ENCODE assay signal across 7 cellular contexts in the genomic region with DNA sequence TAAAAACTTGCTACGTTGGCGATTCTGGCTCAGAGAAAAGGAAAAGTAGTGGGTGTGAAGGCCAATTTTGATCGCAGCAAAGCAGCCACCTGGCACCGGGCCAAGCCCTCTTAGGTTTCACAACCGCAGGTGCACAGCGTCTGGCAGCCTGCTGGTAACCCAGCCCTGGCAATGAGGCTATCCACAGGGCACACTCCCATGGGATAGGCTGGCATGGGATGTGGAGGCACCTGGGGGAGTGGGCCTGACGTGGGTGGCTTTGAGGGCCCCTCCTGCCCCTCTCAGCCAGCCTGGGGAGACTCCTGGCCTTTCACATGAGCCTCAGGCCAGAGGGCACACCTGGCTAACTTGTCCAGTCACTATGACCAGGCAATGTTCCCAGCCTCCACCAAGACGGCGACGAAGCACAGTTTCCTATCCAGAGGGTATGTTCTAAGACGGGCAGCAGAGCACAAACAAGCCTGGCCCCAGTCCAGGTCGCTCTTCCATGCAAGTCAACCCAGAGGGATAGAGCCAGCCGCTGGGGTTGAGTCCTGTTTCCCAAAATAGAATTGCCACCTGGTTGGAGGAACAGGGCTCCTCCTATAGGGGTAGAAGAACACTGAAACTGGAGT. TPM values are rescaled to one million over a fixed set of nuclear protein-coding genes. Genes with fewer than 3 reads are reported as not detected.
A peak's percentile ranks its signal among the peaks of the same experiment; 100 is the strongest.
DNase-seq lines count a peak whose midpoint lies in the region; ATAC-seq and TF ChIP-seq lines count a peak whose summit lies in the region.

No MANE protein-coding gene starts in this region.

- peak; percentile 57 for DNase-seq in Jurkat, Clone E6-1 (ENCODE audit: low read depth, low spot score)
- no peak for DNase-seq in Panc1 (ENCODE audit: low read depth, low spot score)
- DNase-seq in stimulated activated CD4-positive, alpha-beta T cell treated with anti-CD3 and anti-CD28 coated beads, Interleukin-12 subunit alpha, Interleukin-12 subunit beta, amount 100 ng/mL, for 4 hours: peak; percentile 12
- DNase-seq in UCSD-AML1 (lab: John Stamatoyannopoulos, UW; ENCODE audit: unreplicated experiment): no peak
- no peak for DNase-seq in HuH-7 (ENCODE audit: low spot score)

- in situ Hi-C loops in Panc1 (cut with HindIII; ENCODE audit: low pct_unique_long_range_greater_than_20kb, low sequenced_read_pairs): no loop called here

- CTCF ChIA-PET in Panc1 (lab: Charles Lee): no interaction called here

- no peaks in the 10 kb centered on the region for H3K36me3 ChIP-seq in Panc1 (ENCODE audit: control insufficient read depth, insufficient read depth, low read length)
- peaks cover 4 to 22% of the 10 kb centered on the region in 2 donors for H3K36me3 ChIP-seq in duodenal mucosa (ENCODE audit: control insufficient read depth in 1 of 2, insufficient read depth in 2 of 2, low read length in 2 of 2)

- H3K4me3 ChIP-seq in Jurkat, Clone E6-1 (ENCODE audit: low read length): no peak overlapping the region
- H3K4me3 ChIP-seq in Panc1 (ENCODE audit: low read depth in 2 of 2, low read length in 2 of 2) (no peak overlapping the region), duodenal mucosa (ENCODE audit: low read depth in 1 of 2, low read length in 2 of 2) (peak overlapping the region; percentile 28 to 38)

- no TSS peak for BruUV-seq in Panc1 (replicated peaks; lab: Mats Ljungman, UMichigan)

- intact Hi-C loops in Panc1 (cut with micrococcal nuclease; ENCODE audit: unreplicated experiment): no loop called here

- H3K4me1 ChIP-seq in Panc1 (ENCODE audit: control insufficient read depth, insufficient read depth, low read length) (peaks cover 16% of the 10 kb centered on the region; the same call in 1 of the 2 replicates), duodenal mucosa (ENCODE audit: control insufficient read depth in 1 of 2, insufficient read depth in 2 of 2, low read length in 2 of 2) (peaks cover 32 to 34% of the 10 kb centered on the region in 2 donors)

- POLR2A ChIA-PET in Panc1 (lab: Charles Lee): no interaction called here

- H3K27me3 ChIP-seq in Panc1 (ENCODE audit: control insufficient read depth, insufficient read depth, low read length): no peaks in the 10 kb centered on the region
- H3K27me3 ChIP-seq in duodenal mucosa (ENCODE audit: control insufficient read depth in 1 of 2, insufficient read depth in 2 of 2, low read length in 2 of 2): no peaks in the 10 kb centered on the region

- TF ChIP-seq CTCF in Panc1 (IDR thresholded peaks at IDR 0.05): no peak

- H3K27ac ChIP-seq in Panc1 (ENCODE audit: low read length) (no peak overlapping the region; the same call in 1 of the 2 replicates), duodenal mucosa (ENCODE audit: low read depth, low read length) (peak overlapping the region; percentile 84)

- H3K9me3 ChIP-seq in Panc1 (ENCODE audit: control insufficient read depth, insufficient read depth, low read depth, low read length) (no peaks in the 10 kb centered on the region), duodenal mucosa (ENCODE audit: control insufficient read depth in 1 of 2, low read length in 2 of 2) (no peaks in the 10 kb centered on the region)

- ATAC-seq in GM19324 (IDR thresholded peaks at IDR 0.05; ENCODE audit: low FRiP score, unreplicated experiment) (peak; percentile 46), Panc1 (peak; percentile 13; the same call in 1 of the 2 replicates)

- H3K9ac ChIP-seq in duodenal mucosa (ENCODE audit: low read depth in 1 of 2, low read length in 2 of 2): peak overlapping the region; percentile 54 to 65

RNA-seq across cellular contexts. Expression of gene CMBL, which starts 19.0 kb away (rescaled TPM):
- not detected for polyA plus RNA-seq in Jurkat, Clone E6-1 (2012; ENCODE audit: insufficient read depth, insufficient read length)
- total RNA-seq in Panc1 (2021; ENCODE audit: unreplicated experiment): 43.2 TPM
- polyA plus RNA-seq in Panc1 (2012; ENCODE audit: insufficient read length): 68.8 TPM

RNA-seq across cellular contexts. Expression of gene CCT5, which starts 38.6 kb away (rescaled TPM):
- polyA plus RNA-seq in Jurkat, Clone E6-1 (2012; ENCODE audit: insufficient read depth, insufficient read length): 1,210 TPM
- 476 TPM for total RNA-seq in Panc1 (2021; ENCODE audit: unreplicated experiment)
- polyA plus RNA-seq in Panc1 (2012; ENCODE audit: insufficient read length): 420 TPM

RNA-seq across cellular contexts. Expression of gene ATPSCKMT, which starts 39.0 kb away (rescaled TPM):
- polyA plus RNA-seq in Jurkat, Clone E6-1 (2012; ENCODE audit: insufficient read depth, insufficient read length): 45.7 TPM
- 23.1 TPM for total RNA-seq in Panc1 (2021; ENCODE audit: unreplicated experiment)
- polyA plus RNA-seq in Panc1 (2012; ENCODE audit: insufficient read length): 21.9 TPM

Comparison
In these comparisons a context has a peak if more than half of its experiments do, and no peak if none do; other contexts are left out.
1. DNase-seq: peak in Jurkat, Clone E6-1 (single experiment) and stimulated activated CD4-positive, alpha-beta T cell treated with anti-CD3 and anti-CD28 coated beads, Interleukin-12 subunit alpha, Interleukin-12 subunit beta, amount 100 ng/mL, for 4 hours (single experiment); none in Panc1 (single experiment), UCSD-AML1 (single experiment) and HuH-7 (single experiment).
2. H3K4me3 ChIP-seq: peak in duodenal mucosa (2 of 2); none in Jurkat, Clone E6-1 (single experiment) and Panc1 (0 of 2).